ENCODE assay signal across 2 cellular contexts in the genomic region with DNA sequence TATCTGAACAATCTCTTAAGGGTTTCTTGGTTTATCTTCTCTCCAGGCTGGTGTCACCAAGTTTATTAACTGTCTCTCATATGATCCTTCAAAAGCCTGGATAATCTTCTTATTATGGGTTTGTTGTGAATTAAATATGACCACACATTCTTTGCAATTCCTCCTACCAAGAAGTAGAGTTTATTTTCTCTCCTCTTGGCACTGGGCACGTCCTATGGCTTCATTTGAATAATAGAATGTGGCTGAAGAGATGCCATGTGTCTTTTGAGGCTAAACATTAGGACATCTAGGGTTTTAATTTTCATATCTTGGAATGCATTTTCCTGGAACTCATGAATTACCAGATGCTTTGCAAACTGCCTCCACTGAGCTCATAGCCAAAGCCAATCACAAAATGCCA.
A peak's percentile ranks its signal among the peaks of the same experiment; 100 is the strongest.
TF ChIP-seq lines count a peak whose summit lies in the region.

No MANE protein-coding gene starts in this region.

TF ChIP-seq in GM23338, 12 proteins besides CTCF, POLR2A, EP300 and RAD21:
- TF ChIP-seq, protein P1, sequence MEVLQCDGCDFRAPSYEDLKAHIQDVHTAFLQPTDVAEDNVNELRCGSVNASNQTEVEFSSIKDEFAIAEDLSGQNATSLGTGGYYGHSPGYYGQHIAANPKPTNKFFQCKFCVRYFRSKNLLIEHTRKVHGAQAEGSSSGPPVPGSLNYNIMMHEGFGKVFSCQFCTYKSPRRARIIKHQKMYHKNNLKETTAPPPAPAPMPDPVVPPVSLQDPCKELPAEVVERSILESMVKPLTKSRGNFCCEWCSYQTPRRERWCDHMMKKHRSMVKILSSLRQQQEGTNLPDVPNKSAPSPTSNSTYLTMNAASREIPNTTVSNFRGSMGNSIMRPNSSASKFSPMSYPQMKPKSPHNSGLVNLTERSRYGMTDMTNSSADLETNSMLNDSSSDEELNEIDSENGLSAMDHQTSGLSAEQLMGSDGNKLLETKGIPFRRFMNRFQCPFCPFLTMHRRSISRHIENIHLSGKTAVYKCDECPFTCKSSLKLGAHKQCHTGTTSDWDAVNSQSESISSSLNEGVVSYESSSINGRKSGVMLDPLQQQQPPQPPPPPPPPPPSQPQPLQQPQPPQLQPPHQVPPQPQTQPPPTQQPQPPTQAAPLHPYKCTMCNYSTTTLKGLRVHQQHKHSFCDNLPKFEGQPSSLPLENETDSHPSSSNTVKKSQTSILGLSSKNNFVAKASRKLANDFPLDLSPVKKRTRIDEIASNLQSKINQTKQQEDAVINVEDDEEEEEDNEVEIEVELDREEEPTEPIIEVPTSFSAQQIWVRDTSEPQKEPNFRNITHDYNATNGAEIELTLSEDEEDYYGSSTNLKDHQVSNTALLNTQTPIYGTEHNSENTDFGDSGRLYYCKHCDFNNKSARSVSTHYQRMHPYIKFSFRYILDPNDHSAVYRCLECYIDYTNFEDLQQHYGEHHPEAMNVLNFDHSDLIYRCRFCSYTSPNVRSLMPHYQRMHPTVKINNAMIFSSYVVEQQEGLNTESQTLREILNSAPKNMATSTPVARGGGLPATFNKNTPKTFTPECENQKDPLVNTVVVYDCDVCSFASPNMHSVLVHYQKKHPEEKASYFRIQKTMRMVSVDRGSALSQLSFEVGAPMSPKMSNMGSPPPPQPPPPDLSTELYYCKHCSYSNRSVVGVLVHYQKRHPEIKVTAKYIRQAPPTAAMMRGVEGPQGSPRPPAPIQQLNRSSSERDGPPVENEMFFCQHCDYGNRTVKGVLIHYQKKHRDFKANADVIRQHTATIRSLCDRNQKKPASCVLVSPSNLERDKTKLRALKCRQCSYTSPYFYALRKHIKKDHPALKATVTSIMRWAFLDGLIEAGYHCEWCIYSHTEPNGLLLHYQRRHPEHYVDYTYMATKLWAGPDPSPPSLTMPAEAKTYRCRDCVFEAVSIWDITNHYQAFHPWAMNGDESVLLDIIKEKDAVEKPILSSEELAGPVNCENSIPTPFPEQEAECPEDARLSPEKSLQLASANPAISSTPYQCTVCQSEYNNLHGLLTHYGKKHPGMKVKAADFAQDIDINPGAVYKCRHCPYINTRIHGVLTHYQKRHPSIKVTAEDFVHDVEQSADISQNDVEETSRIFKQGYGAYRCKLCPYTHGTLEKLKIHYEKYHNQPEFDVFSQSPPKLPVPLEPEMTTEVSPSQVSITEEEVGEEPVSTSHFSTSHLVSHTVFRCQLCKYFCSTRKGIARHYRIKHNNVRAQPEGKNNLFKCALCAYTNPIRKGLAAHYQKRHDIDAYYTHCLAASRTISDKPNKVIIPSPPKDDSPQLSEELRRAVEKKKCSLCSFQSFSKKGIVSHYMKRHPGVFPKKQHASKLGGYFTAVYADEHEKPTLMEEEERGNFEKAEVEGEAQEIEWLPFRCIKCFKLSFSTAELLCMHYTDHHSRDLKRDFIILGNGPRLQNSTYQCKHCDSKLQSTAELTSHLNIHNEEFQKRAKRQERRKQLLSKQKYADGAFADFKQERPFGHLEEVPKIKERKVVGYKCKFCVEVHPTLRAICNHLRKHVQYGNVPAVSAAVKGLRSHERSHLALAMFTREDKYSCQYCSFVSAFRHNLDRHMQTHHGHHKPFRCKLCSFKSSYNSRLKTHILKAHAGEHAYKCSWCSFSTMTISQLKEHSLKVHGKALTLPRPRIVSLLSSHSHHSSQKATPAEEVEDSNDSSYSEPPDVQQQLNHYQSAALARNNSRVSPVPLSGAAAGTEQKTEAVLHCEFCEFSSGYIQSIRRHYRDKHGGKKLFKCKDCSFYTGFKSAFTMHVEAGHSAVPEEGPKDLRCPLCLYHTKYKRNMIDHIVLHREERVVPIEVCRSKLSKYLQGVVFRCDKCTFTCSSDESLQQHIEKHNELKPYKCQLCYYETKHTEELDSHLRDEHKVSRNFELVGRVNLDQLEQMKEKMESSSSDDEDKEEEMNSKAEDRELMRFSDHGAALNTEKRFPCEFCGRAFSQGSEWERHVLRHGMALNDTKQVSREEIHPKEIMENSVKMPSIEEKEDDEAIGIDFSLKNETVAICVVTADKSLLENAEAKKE (CRISPR knock-in tag; IDR thresholded peaks at IDR 0.05), result no peak
- peak; percentile 55 for TF ChIP-seq POLR2AphosphoS5 (IDR thresholded peaks at IDR 0.05; ENCODE audit: low read depth)
- TF ChIP-seq STAT1 (IDR thresholded peaks at IDR 0.05; ENCODE audit: unreplicated experiment), result no peak
TF ChIP-seq in GM23338: peak in this region for 1.

TF ChIP-seq in H1, 55 proteins besides CTCF, POLR2A, EP300 and RAD21:
- TF ChIP-seq JUN (IDR thresholded peaks at IDR 0.05; ENCODE audit: low read depth, low read length) (no peak), JUND (IDR thresholded peaks at IDR 0.05; ENCODE audit: low read length) (no peak), POLR2AphosphoS5 (IDR thresholded peaks at IDR 0.05; ENCODE audit: low read depth, low read length) (peak; percentile 71; the same call in 1 of the 2 replicates), KDM1A (IDR thresholded peaks at IDR 0.05; ENCODE audit: borderline replicate concordance, low read length) (no peak), PHF8 (conservative IDR thresholded peaks at IDR 0.05; ENCODE audit: low read depth, low read length) (no peak)
